In the genomic region with DNA sequence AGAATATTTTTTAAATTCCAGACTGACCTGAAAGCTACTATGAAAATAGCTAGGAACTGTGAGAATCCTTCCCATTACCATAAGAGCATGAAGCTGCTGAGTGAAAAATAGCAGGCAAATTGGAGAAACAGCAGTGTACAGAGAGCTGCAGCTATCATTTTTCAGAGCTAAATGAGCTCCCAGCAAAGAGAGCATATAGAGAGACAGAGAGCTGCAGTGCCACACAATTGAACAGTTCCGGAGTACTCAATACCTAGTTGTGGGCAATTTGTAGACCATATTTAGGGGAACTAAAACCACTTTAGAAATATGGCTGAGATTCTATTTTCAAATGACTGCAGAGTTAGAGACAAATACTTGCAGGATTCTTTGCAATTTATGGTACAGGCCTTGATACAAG, we compare ENCODE assay signal across 16 cellular contexts.
DNase-seq lines count a peak whose midpoint lies in the region; ATAC-seq lines count a peak whose summit lies in the region.
"Had no signal": no experiment of that assay in that cellular context is flagged by ENCODE, and none has a peak within 500 bp of the region (broad histone marks: within the 10 kb centered on the region; RNA-seq: fewer than 3 reads in every experiment).

No MANE protein-coding gene starts in this region.

- POLR2A ChIA-PET in activated CD4-positive, alpha-beta memory T cell treated with anti-CD3 and anti-CD28 coated beads for 36 hours (lab: Charles Lee): no interaction called here

- no peaks in the 10 kb centered on the region for H3K4me1 Mint-ChIP-seq in activated CD4-positive, alpha-beta memory T cell treated with anti-CD3 and anti-CD28 coated beads for 36 hours (ENCODE audit: low read depth)
- H3K4me1 Mint-ChIP-seq: B cell; CD4-positive, CD25-positive, alpha-beta regulatory T cell had no signal

- no peaks in the 10 kb centered on the region for H3K36me3 Mint-ChIP-seq in activated CD4-positive, alpha-beta memory T cell treated with anti-CD3 and anti-CD28 coated beads for 36 hours
- H3K36me3 Mint-ChIP-seq: CD4-positive, CD25-positive, alpha-beta regulatory T cell; CD8-positive, alpha-beta T cell had no signal

- intact Hi-C loops in activated CD4-positive, alpha-beta memory T cell treated with anti-CD3 and anti-CD28 coated beads for 36 hours (cut with micrococcal nuclease): no loop called here

- no peak for ATAC-seq in GM19324 (IDR thresholded peaks at IDR 0.05; ENCODE audit: low FRiP score, unreplicated experiment)
- ATAC-seq: CD8-positive, alpha-beta T cell; HCT116 had no signal

- H3K27me3 Mint-ChIP-seq in activated CD4-positive, alpha-beta memory T cell treated with anti-CD3 and anti-CD28 coated beads for 36 hours: no peaks in the 10 kb centered on the region
- H3K27me3 Mint-ChIP-seq: B cell; CD4-positive, CD25-positive, alpha-beta regulatory T cell had no signal

- H3K27ac Mint-ChIP-seq in activated CD4-positive, alpha-beta memory T cell treated with anti-CD3 and anti-CD28 coated beads for 36 hours: no peak overlapping the region
- H3K27ac Mint-ChIP-seq: B cell; CD4-positive, CD25-positive, alpha-beta regulatory T cell; CD8-positive, alpha-beta T cell; H9 had no signal

- CTCF ChIA-PET in activated CD4-positive, alpha-beta memory T cell treated with anti-CD3 and anti-CD28 coated beads for 36 hours (lab: Charles Lee): no interaction called here

- H3K4me3 Mint-ChIP-seq in activated CD4-positive, alpha-beta memory T cell treated with anti-CD3 and anti-CD28 coated beads for 36 hours: no peak overlapping the region
- H3K4me3 Mint-ChIP-seq: B cell; CD4-positive, CD25-positive, alpha-beta regulatory T cell; CD8-positive, alpha-beta T cell; H9 had no signal

- no peaks in the 10 kb centered on the region for H3K9me3 Mint-ChIP-seq in activated CD4-positive, alpha-beta memory T cell treated with anti-CD3 and anti-CD28 coated beads for 36 hours
- H3K9me3 Mint-ChIP-seq: CD8-positive, alpha-beta T cell had no signal

- DNase-seq in DMS53 (lab: John Stamatoyannopoulos, UW) (peak; percentile 36), DMS53 treated with DMSO at 0.1 percent for 48 hours (lab: John Stamatoyannopoulos, UW; ENCODE audit: unreplicated experiment) (no peak), NOMO-1 treated with DMSO at 0.1 percent for 48 hours (lab: John Stamatoyannopoulos, UW; ENCODE audit: unreplicated experiment) (peak; percentile 4), NOMO-1 treated with dmso at 0.1 percent for 144 hours (lab: John Stamatoyannopoulos, UW; ENCODE audit: unreplicated experiment) (no peak), iPS DF 4.7 (ENCODE audit: extremely low read depth, low spot score) (peak; percentile 11), NCI-H1930 (lab: John Stamatoyannopoulos, UW) (no peak)
- no peak for DNase-seq in activated CD4-positive, alpha-beta memory T cell treated with anti-CD3 and anti-CD28 coated beads for 36 hours
- DNase-seq: Caco-2; CD4-positive, CD25-positive, alpha-beta regulatory T cell; CD8-positive, alpha-beta T cell; DND-41; GM23248; H9 had no signal

Comparison
In these comparisons a context has a peak if more than half of its experiments do, and no peak if none do; other contexts are left out.
1. DNase-seq: peak in DMS53 (single experiment), NOMO-1 treated with DMSO at 0.1 percent for 48 hours (single experiment) and iPS DF 4.7 (single experiment); none in DMS53 treated with DMSO at 0.1 percent for 48 hours (single experiment), NOMO-1 treated with dmso at 0.1 percent for 144 hours (single experiment), NCI-H1930 (0 of 2) and activated CD4-positive, alpha-beta memory T cell treated with anti-CD3 and anti-CD28 coated beads for 36 hours (single experiment).